ENCODE assay signal across 8 cellular contexts in genomic region chr9:96777539-96777864, GRCh38. TPM values are rescaled to one million over a fixed set of nuclear protein-coding genes. Genes with fewer than 3 reads are reported as not detected.
DNase-seq lines count a peak whose midpoint lies in the region; ATAC-seq and TF ChIP-seq lines count a peak whose summit lies in the region.

No MANE protein-coding gene starts in this region.

- no peaks in the 10 kb centered on the region for H3K27me3 ChIP-seq in iPS-20b (ENCODE audit: insufficient read depth, low read length)
- no peaks in the 10 kb centered on the region for H3K27me3 ChIP-seq in testis

- no peaks in the 10 kb centered on the region for H3K27me3 Mint-ChIP-seq in activated CD8-positive, alpha-beta T cell treated with anti-CD3 and anti-CD28 coated beads, Interleukin-2, amount 10 ng/mL, durations not matched to agents 7 days and 5 days (ENCODE audit: low read depth)

- TF ChIP-seq POLR2A in testis (IDR thresholded peaks at IDR 0.05) = no peak

- H3K4me3 ChIP-seq in AG04449 (ENCODE audit: low read depth, low read length) (peak overlapping the region; percentile 92), iPS-20b (ENCODE audit: low read length) (peak overlapping the region; percentile 97), testis (peak overlapping the region; percentile 80 to 82)

- CTCF ChIA-PET in AG04449 (lab: Yijun Ruan, JAX) = interaction anchor here (1.7 kb wide), 1 partner anchor 79 kb away, joined by 3 read pairs; no protein-coding TSS in a partner anchor
- CTCF ChIA-PET in activated CD8-positive, alpha-beta T cell treated with anti-CD3 and anti-CD28 coated beads, Interleukin-2, amount 10 ng/mL, durations not matched to agents 7 days and 5 days (lab: Charles Lee) = interaction anchor here (1.4 kb wide), 1 partner anchor 79 kb away, joined by 4 read pairs; no protein-coding TSS in a partner anchor

- H3K9me3 ChIP-seq in iPS-20b (ENCODE audit: insufficient read depth, low read depth, low read length) (peaks cover 4% of the 10 kb centered on the region; the same call in 1 of the 2 replicates), testis (no peaks in the 10 kb centered on the region)

- H3K9ac ChIP-seq in iPS-20b (ENCODE audit: low read depth, low read length) = peak overlapping the region; percentile 82; the same call in 1 of the 2 replicates

- intact Hi-C loops in testis (cut with DNase I; ENCODE audit: low total_unique reads) = no loop called here

- H3K27ac ChIP-seq in iPS-20b (ENCODE audit: low read length) = no peak overlapping the region
- peak overlapping the region; percentile 72 to 78 for H3K27ac ChIP-seq in testis

- H3K9me3 Mint-ChIP-seq in activated CD8-positive, alpha-beta T cell treated with anti-CD3 and anti-CD28 coated beads, Interleukin-2, amount 10 ng/mL, durations not matched to agents 7 days and 5 days (ENCODE audit: insufficient read depth) = peaks cover 11% of the 10 kb centered on the region

- H3K36me3 ChIP-seq in iPS-20b (ENCODE audit: insufficient read depth, low read depth, low read length) (peaks cover 36% of the 10 kb centered on the region), testis (ENCODE audit: low read depth, missing control alignments) (no peaks in the 10 kb centered on the region)

- H3K4me1 ChIP-seq in iPS-20b (ENCODE audit: insufficient read depth, low read length) (peaks cover 5% of the 10 kb centered on the region; the same call in 1 of the 2 replicates), testis (peaks cover 5% of the 10 kb centered on the region)

- no peak for TF ChIP-seq CTCF in AG04449 (IDR thresholded peaks at IDR 0.05; ENCODE audit: insufficient read depth, low read length, missing control alignments)
- TF ChIP-seq CTCF in testis (IDR thresholded peaks at IDR 0.05) = no peak
- no peak for TF ChIP-seq CTCF in GM13976 (IDR thresholded peaks at IDR 0.05; ENCODE audit: borderline replicate concordance, control extremely low read depth, extremely low read depth, insufficient read depth, missing control alignments)

- in situ Hi-C loops in GM13976 (cut with MboI; ENCODE audit: low sequenced_read_pairs, unreplicated experiment) = no loop called here

- WGBS in testis, 2 donors = 1 to 2% methylated on average over 11 to 19 of the region's 21 CpGs

- peaks cover 28% of the 10 kb centered on the region for H3K4me1 Mint-ChIP-seq in activated CD8-positive, alpha-beta T cell treated with anti-CD3 and anti-CD28 coated beads, Interleukin-2, amount 10 ng/mL, durations not matched to agents 7 days and 5 days (ENCODE audit: low read depth)

- peak overlapping the region; percentile 90 for H3K27ac Mint-ChIP-seq in activated CD8-positive, alpha-beta T cell treated with anti-CD3 and anti-CD28 coated beads, Interleukin-2, amount 10 ng/mL, durations not matched to agents 7 days and 5 days

- ATAC-seq in GM19438 (IDR thresholded peaks at IDR 0.05; ENCODE audit: low read depth, unreplicated experiment) = peak; percentile 61
- no peak for ATAC-seq in activated CD8-positive, alpha-beta T cell treated with anti-CD3 and anti-CD28 coated beads, Interleukin-2, amount 10 ng/mL, durations not matched to agents 7 days and 5 days
- ATAC-seq in GM21717 (IDR thresholded peaks at IDR 0.05; ENCODE audit: unreplicated experiment) = no peak

- peak overlapping the region; percentile 100 for H3K4me3 Mint-ChIP-seq in activated CD8-positive, alpha-beta T cell treated with anti-CD3 and anti-CD28 coated beads, Interleukin-2, amount 10 ng/mL, durations not matched to agents 7 days and 5 days

- POLR2A ChIA-PET in AG04449 (lab: Yijun Ruan, JAX) = no interaction called here
- POLR2A ChIA-PET in activated CD8-positive, alpha-beta T cell treated with anti-CD3 and anti-CD28 coated beads, Interleukin-2, amount 10 ng/mL, durations not matched to agents 7 days and 5 days (lab: Charles Lee) = interaction anchor here (0.6 kb wide), 1 partner anchor 1159 kb away, joined by 3 read pairs; no protein-coding TSS in a partner anchor

- peaks cover 43% of the 10 kb centered on the region for H3K36me3 Mint-ChIP-seq in activated CD8-positive, alpha-beta T cell treated with anti-CD3 and anti-CD28 coated beads, Interleukin-2, amount 10 ng/mL, durations not matched to agents 7 days and 5 days (ENCODE audit: low read depth)

- no peak for DNase-seq in AG04449 (ENCODE audit: low read depth, low spot score)
- DNase-seq in activated CD8-positive, alpha-beta T cell treated with anti-CD3 and anti-CD28 coated beads, Interleukin-2, amount 10 ng/mL, durations not matched to agents 7 days and 5 days = no peak
- no peak for DNase-seq in testis
- no peak for DNase-seq in GM13976 (ENCODE audit: low spot score)
- no peak for DNase-seq in DMS53 (lab: John Stamatoyannopoulos, UW)

RNA-seq across cellular contexts. Expression of gene ZNF510, which starts 0.4 kb away (rescaled TPM):
- 10 to 100 TPM; 11.3 TPM for total RNA-seq in activated CD8-positive, alpha-beta T cell treated with anti-CD3 and anti-CD28 coated beads, Interleukin-2, amount 10 ng/mL, durations not matched to agents 7 days and 5 days
- 10 to 100 TPM; 10.3 to 11.6 TPM for total RNA-seq in testis
- 7.9 TPM for polyA plus RNA-seq in testis (ENCODE audit: insufficient read depth, low read depth, low replicate concordance)
